Comparison of ENCODE assay signal across 23 cellular contexts in the genomic region with DNA sequence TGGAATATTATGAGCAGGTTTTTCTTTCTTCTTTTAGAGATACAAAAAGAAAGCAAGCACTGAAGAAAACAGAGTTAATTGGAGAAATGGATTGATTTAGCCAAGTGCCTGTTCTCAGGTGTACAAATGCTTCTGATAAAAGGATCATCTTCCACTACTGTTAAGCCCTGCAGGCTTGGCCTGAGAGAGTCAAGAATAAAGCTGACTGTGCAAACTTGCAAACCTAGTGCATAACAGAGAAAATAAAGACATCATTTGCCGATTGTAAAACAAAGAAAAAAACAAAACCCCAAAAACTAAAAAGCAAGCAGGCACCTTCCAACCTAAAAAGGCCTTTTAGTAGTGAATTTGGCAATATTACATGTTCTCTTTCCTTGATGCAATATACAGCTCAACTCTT.
"Had no signal": no experiment of that assay in that cellular context is flagged by ENCODE, and none has a peak within 500 bp of the region (broad histone marks: within the 10 kb centered on the region; RNA-seq: fewer than 3 reads in every experiment).

No MANE protein-coding gene starts in this region.

- H2AFZ ChIP-seq: hepatocyte, neural progenitor cell had no signal

- H3K27me3 Mint-ChIP-seq: type B pancreatic cell had no signal

- H3K36me3 ChIP-seq: esophagus muscularis mucosa, gastroesophageal sphincter, heart left ventricle, left lung, neural progenitor cell, prostate gland, right atrium auricular region, sigmoid colon, tibial artery had no signal

- H3K27ac ChIP-seq: esophagus muscularis mucosa, foreskin keratinocyte, gastroesophageal sphincter, heart left ventricle, hepatocyte, left lung, neural progenitor cell, prostate gland, right atrium auricular region, sigmoid colon, testis, tibial artery had no signal

- H3K4me3 ChIP-seq: esophagus muscularis mucosa, gastroesophageal sphincter, heart left ventricle, hepatocyte, left lung, neural progenitor cell, prostate gland, right atrium auricular region, sigmoid colon, testis, tibial artery had no signal

- DNase-seq: cortex of kidney; heart left ventricle; left cardiac atrium; left lung; midbrain; naive thymus-derived CD4-positive, alpha-beta T cell; sigmoid colon; stimulated activated CD4-positive, alpha-beta T cell treated with anti-CD3 and anti-CD28 coated beads, Interleukin-2, amount 100 ng/mL, for 24 hours; stimulated activated CD4-positive, alpha-beta T cell treated with anti-CD3 and anti-CD28 coated beads, Interleukin-4, amount 100 ng/mL, for 24 hours; stimulated activated naive CD8-positive, alpha-beta T cell treated with anti-CD3 and anti-CD28 coated beads, Interleukin-15, Interleukin-2, amounts not matched to agents 100 U/mL and 50 U/mL, for 24 hours; substantia nigra; testis; tibial artery had no signal

- H3K27me3 ChIP-seq: esophagus muscularis mucosa, foreskin keratinocyte, gastroesophageal sphincter, heart left ventricle, hepatocyte, left lung, neural progenitor cell, right atrium auricular region, testis, tibial artery had no signal

- H3K9ac ChIP-seq: neural progenitor cell had no signal

- H3K9me3 Mint-ChIP-seq: nephron; stimulated activated effector memory CD8-positive, alpha-beta T cell treated with anti-CD3 and anti-CD28 coated beads, Interleukin-12 subunit alpha, Interleukin-12 subunit beta, amount 100 ng/mL, for 72 hours; type B pancreatic cell had no signal

- H3K79me2 ChIP-seq: hepatocyte had no signal

- H3K27ac Mint-ChIP-seq: naive thymus-derived CD4-positive, alpha-beta T cell; nephron; neural progenitor cell; stimulated activated effector memory CD8-positive, alpha-beta T cell treated with anti-CD3 and anti-CD28 coated beads, Interleukin-12 subunit alpha, Interleukin-12 subunit beta, amount 100 ng/mL, for 72 hours; type B pancreatic cell had no signal

- H3K9me3 ChIP-seq: esophagus muscularis mucosa, gastroesophageal sphincter, heart left ventricle, left lung, prostate gland, right atrium auricular region, sigmoid colon, testis, tibial artery had no signal

- H3K4me1 Mint-ChIP-seq: stimulated activated effector memory CD8-positive, alpha-beta T cell treated with anti-CD3 and anti-CD28 coated beads, Interleukin-12 subunit alpha, Interleukin-12 subunit beta, amount 100 ng/mL, for 72 hours had no signal

- H3K4me1 ChIP-seq: esophagus muscularis mucosa, gastroesophageal sphincter, left lung, neural progenitor cell, prostate gland, right atrium auricular region, sigmoid colon, testis, tibial artery had no signal

- H3K36me3 Mint-ChIP-seq: naive thymus-derived CD4-positive, alpha-beta T cell; neural progenitor cell; stimulated activated effector memory CD8-positive, alpha-beta T cell treated with anti-CD3 and anti-CD28 coated beads, Interleukin-12 subunit alpha, Interleukin-12 subunit beta, amount 100 ng/mL, for 72 hours; type B pancreatic cell had no signal

- ATAC-seq: gastroesophageal sphincter; heart left ventricle; left cardiac atrium; left lung; naive thymus-derived CD4-positive, alpha-beta T cell; stimulated activated effector memory CD8-positive, alpha-beta T cell treated with anti-CD3 and anti-CD28 coated beads, Interleukin-12 subunit alpha, Interleukin-12 subunit beta, amount 100 ng/mL, for 72 hours; stimulated activated naive CD8-positive, alpha-beta T cell treated with anti-CD3 and anti-CD28 coated beads, Interleukin-15, Interleukin-2, amounts not matched to agents 100 U/mL and 50 U/mL, for 24 hours had no signal

- H3K4me3 Mint-ChIP-seq: naive thymus-derived CD4-positive, alpha-beta T cell; nephron; neural progenitor cell; stimulated activated effector memory CD8-positive, alpha-beta T cell treated with anti-CD3 and anti-CD28 coated beads, Interleukin-12 subunit alpha, Interleukin-12 subunit beta, amount 100 ng/mL, for 72 hours; type B pancreatic cell had no signal

- H3K4me2 ChIP-seq: hepatocyte, neural progenitor cell had no signal
